ENCODE assay signal across 15 cellular contexts in genomic region chr4:6190486-6190885, GRCh38. TPM values are rescaled to one million over a fixed set of nuclear protein-coding genes. Genes with fewer than 3 reads are reported as not detected.
DNase-seq lines count a peak whose midpoint lies in the region; ATAC-seq lines count a peak whose summit lies in the region.
"Had no signal": no experiment of that assay in that cellular context is flagged by ENCODE, and none has a peak within 500 bp of the region (broad histone marks: within the 10 kb centered on the region; RNA-seq: fewer than 3 reads in every experiment).

No MANE protein-coding gene starts in this region.

- peaks cover 7% of the 10 kb centered on the region for H3K79me1 ChIP-seq in mesendoderm (ENCODE audit: low read length)

- H3K56ac ChIP-seq in mesendoderm (ENCODE audit: low read length): peak overlapping the region; percentile 81

- peak overlapping the region; percentile 76 for H3K27ac Mint-ChIP-seq in central memory CD8-positive, alpha-beta T cell (ENCODE audit: low read depth)
- H3K27ac Mint-ChIP-seq: B cell; CD4-positive, alpha-beta T cell had no signal

- no peaks in the 10 kb centered on the region for H3K79me2 ChIP-seq in mesendoderm (ENCODE audit: control insufficient read depth, insufficient read depth, low read length)

- peak overlapping the region; percentile 21 for H3K18ac ChIP-seq in mesendoderm (ENCODE audit: low read length)

- no peak overlapping the region for H3K23ac ChIP-seq in mesendoderm (ENCODE audit: low read length)

- H3K36me3 Mint-ChIP-seq in central memory CD8-positive, alpha-beta T cell (ENCODE audit: insufficient read depth): peaks cover 9% of the 10 kb centered on the region

- no peaks in the 10 kb centered on the region for H3K9me3 Mint-ChIP-seq in central memory CD8-positive, alpha-beta T cell
- H3K9me3 Mint-ChIP-seq: CD4-positive, alpha-beta T cell had no signal

- H3K4me1 Mint-ChIP-seq in central memory CD8-positive, alpha-beta T cell: peaks cover 67% of the 10 kb centered on the region
- H3K4me1 Mint-ChIP-seq: B cell had no signal

- peak; percentile 53 for DNase-seq in activated effector memory CD4-positive, alpha-beta T cell treated with anti-CD3 and anti-CD28 coated beads, Interleukin-2, amount 50 U/mL, for 16 hours
- DNase-seq in activated effector memory CD4-positive, alpha-beta T cell treated with Interleukin-2 at 50 U/mL for 16 hours: no peak
- DNase-seq in central memory CD8-positive, alpha-beta T cell (ENCODE audit: low spot score in 2 of 2): no peak
- no peak for DNase-seq in mesendoderm
- DNase-seq in NCI-H226: no peak
- DNase-seq: C1 segment of cervical spinal cord; Calu3; CD4-positive, alpha-beta T cell; DMS 273 treated with DMSO at 0.1 percent for 48 hours; GM23248; H7 had no signal

- WGBS in mesendoderm (ENCODE audit: extremely low coverage, insufficient coverage, low lambda C conversion rate): no CpG with 5 or more reads among the region's 8 CpGs

- no peak overlapping the region for H3K4me2 ChIP-seq in mesendoderm (ENCODE audit: low read length)

- no peak overlapping the region for H3K4ac ChIP-seq in mesendoderm (ENCODE audit: low read depth, low read length)

- H2AK5ac ChIP-seq in mesendoderm (ENCODE audit: low read length): peak overlapping the region; percentile 77

- H3K9ac ChIP-seq in mesendoderm (ENCODE audit: low read length): no peak overlapping the region
- H3K9ac ChIP-seq: GM23248 had no signal

- H3K4me1 ChIP-seq in mesendoderm (ENCODE audit: control insufficient read depth, low read depth, low read length): peaks cover 9% of the 10 kb centered on the region

- H3K27ac ChIP-seq in mesendoderm (ENCODE audit: low read depth, low read length): no peak overlapping the region
- H3K27ac ChIP-seq: GM23248, HL-60 had no signal

- no peaks in the 10 kb centered on the region for H3K36me3 ChIP-seq in mesendoderm (ENCODE audit: control insufficient read depth, insufficient read depth, low read length)

- H4K8ac ChIP-seq in mesendoderm (ENCODE audit: low read depth, low read length): no peak overlapping the region

- no peak overlapping the region for H2BK15ac ChIP-seq in mesendoderm (replicated peaks; ENCODE audit: low read depth)

- no peaks in the 10 kb centered on the region for H3K27me3 Mint-ChIP-seq in central memory CD8-positive, alpha-beta T cell

- no peak overlapping the region for H3K4me3 ChIP-seq in mesendoderm (ENCODE audit: low read length)
- H3K4me3 ChIP-seq: GM23248 had no signal

- no peak for ATAC-seq in central memory CD8-positive, alpha-beta T cell (replicated peaks; ENCODE audit: extremely low read depth, poor library complexity, severe bottlenecking)
- ATAC-seq in HG03159 (IDR thresholded peaks at IDR 0.05; ENCODE audit: unreplicated experiment) (no peak), HG02885 (IDR thresholded peaks at IDR 0.05; ENCODE audit: poor library complexity, unreplicated experiment) (no peak)

- H3K4me3 Mint-ChIP-seq in central memory CD8-positive, alpha-beta T cell: no peak overlapping the region
- H3K4me3 Mint-ChIP-seq: B cell; CD4-positive, alpha-beta T cell had no signal

- H3K27me3 ChIP-seq in mesendoderm (ENCODE audit: insufficient read depth, low read length, poor library complexity): no peaks in the 10 kb centered on the region

- H4K5ac ChIP-seq in mesendoderm (ENCODE audit: low read length): no peak overlapping the region

- no peak overlapping the region for H2BK120ac ChIP-seq in mesendoderm (ENCODE audit: low read depth, low read length)

- H2BK5ac ChIP-seq in mesendoderm (ENCODE audit: low read length): peak overlapping the region; percentile 43

RNA-seq across cellular contexts. Expression of gene JAKMIP1, which starts 9.9 kb away (rescaled TPM):
- polyA plus RNA-seq in mesendoderm (2013, experiment 1 of 2): 3.5 TPM
- 3.5 TPM for polyA plus RNA-seq in mesendoderm (2013, experiment 2 of 2)
- polyA plus RNA-seq: GM23248 had no signal
